In the genomic region with DNA sequence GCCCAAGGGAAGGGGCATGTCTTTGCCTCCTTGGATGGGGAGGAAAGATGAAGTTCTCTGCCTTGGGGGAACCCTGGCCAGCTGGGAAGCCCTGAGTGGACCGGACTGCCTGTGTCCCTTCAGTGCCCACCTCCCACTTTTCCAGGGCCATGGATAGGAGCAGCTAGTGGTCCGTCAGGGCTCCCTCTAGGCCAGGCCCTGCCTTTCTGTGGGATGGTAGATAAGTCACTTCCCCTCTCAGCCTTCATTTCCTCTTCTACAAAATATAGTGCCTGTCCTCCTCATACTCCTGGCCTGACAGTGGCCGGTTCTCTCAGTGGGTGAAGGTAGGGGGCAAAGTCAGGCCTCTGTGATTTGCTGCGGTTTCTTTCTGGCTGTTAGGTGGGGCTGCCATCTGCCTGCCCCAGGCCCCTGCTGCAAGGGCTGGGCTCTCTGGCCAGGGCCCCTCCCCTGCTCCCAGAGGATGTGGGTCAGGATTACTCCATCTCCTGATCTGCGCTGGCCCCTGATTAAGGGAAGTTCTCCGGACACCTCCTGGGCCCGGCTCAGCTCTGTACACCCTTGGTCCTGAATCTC, we compare ENCODE assay signal across 8 cellular contexts. TPM values are rescaled to one million over a fixed set of nuclear protein-coding genes. Genes with fewer than 3 reads are reported as not detected.
DNase-seq lines count a peak whose midpoint lies in the region; ATAC-seq and TF ChIP-seq lines count a peak whose summit lies in the region.

No MANE protein-coding gene starts in this region.

- ATAC-seq in CD8-positive, alpha-beta T cell: no peak
- ATAC-seq in activated CD4-positive, CD25-positive, alpha-beta regulatory T cell treated with anti-CD3 and anti-CD28 coated beads, Interleukin-2, amount 50 U/mL, for 24 hours: no peak

- H3K4me1 ChIP-seq in CD8-positive, alpha-beta T cell (ENCODE audit: insufficient read depth, low read length): peaks cover 73% of the 10 kb centered on the region
- peaks cover 15% of the 10 kb centered on the region for H3K4me1 ChIP-seq in MM.1S (ENCODE audit: low read length)
- H3K4me1 ChIP-seq in stomach smooth muscle (ENCODE audit: control insufficient read depth, insufficient read depth, low read length): peaks cover 58% of the 10 kb centered on the region

- intact Hi-C loops in CD8-positive, alpha-beta T cell (cut with DNase I, micrococcal nuclease): loop anchor here (5.0 kb wide), 3 partner anchors 144 to 444 kb away; partner anchors contain the start of genes CLPX (in 1 of the 2), PARP16 (in 1 of the 2) and SPG21 (in 1 of the 2)

- H3K27me3 ChIP-seq in CD8-positive, alpha-beta T cell (ENCODE audit: insufficient read depth, low read length): no peaks in the 10 kb centered on the region
- H3K27me3 ChIP-seq in MM.1S (replicated peaks; ENCODE audit: insufficient read depth, low read length) (no peaks in the 10 kb centered on the region), stomach smooth muscle (ENCODE audit: control insufficient read depth in 1 of 2, insufficient read depth in 2 of 2, low read length in 2 of 2) (no peaks in the 10 kb centered on the region)

- no peaks in the 10 kb centered on the region for H3K27me3 Mint-ChIP-seq in CD8-positive, alpha-beta T cell (ENCODE audit: low read depth)
- H3K27me3 Mint-ChIP-seq in immature natural killer cell (ENCODE audit: low read depth in 3 of 3): peaks cover 6 to 12% (median 8%) of the 10 kb centered on the region in 3 donors

- no peaks in the 10 kb centered on the region; the same call in 1 of the 2 replicates for H4K20me1 ChIP-seq in MM.1S (ENCODE audit: insufficient read depth, low read length)

- H3K4me2 ChIP-seq in MM.1S (ENCODE audit: low read depth, low read length): peak overlapping the region; percentile 99

- no peaks in the 10 kb centered on the region for H3K9me3 Mint-ChIP-seq in CD8-positive, alpha-beta T cell
- H3K9me3 Mint-ChIP-seq in immature natural killer cell: no peaks in the 10 kb centered on the region

- no peak for DNase-seq in CD8-positive, alpha-beta T cell
- DNase-seq in MM.1S (no peak), immature natural killer cell (peak in 1 of 3 donors; percentile 11), putamen (ENCODE audit: low spot score) (no peak), NCI-H1105 (lab: John Stamatoyannopoulos, UW) (no peak)

- H3K4me3 Mint-ChIP-seq in CD8-positive, alpha-beta T cell: peak overlapping the region; percentile 95
- H3K4me3 Mint-ChIP-seq in immature natural killer cell: peak overlapping the region; percentile 91 to 99 (median 94)

- no peaks in the 10 kb centered on the region for H3K9me3 ChIP-seq in CD8-positive, alpha-beta T cell (ENCODE audit: low read length)
- H3K9me3 ChIP-seq in MM.1S (replicated peaks; ENCODE audit: insufficient read depth, low read length): no peaks in the 10 kb centered on the region
- H3K9me3 ChIP-seq in stomach smooth muscle (ENCODE audit: control insufficient read depth in 2 of 2, low read length in 2 of 2): no peaks in the 10 kb centered on the region

- peaks cover 13% of the 10 kb centered on the region for H3K36me3 Mint-ChIP-seq in CD8-positive, alpha-beta T cell
- H3K36me3 Mint-ChIP-seq in immature natural killer cell: peaks cover 0 to 2% (median 1%) of the 10 kb centered on the region in 3 donors

- H3K27ac Mint-ChIP-seq in CD8-positive, alpha-beta T cell: peak overlapping the region; percentile 93
- H3K27ac Mint-ChIP-seq in immature natural killer cell: peak overlapping the region; percentile 85 to 99 (median 94)

- no peaks in the 10 kb centered on the region for H3K9me2 ChIP-seq in MM.1S (replicated peaks; ENCODE audit: insufficient read depth, low read length)

- H3K4me3 ChIP-seq in CD8-positive, alpha-beta T cell (ENCODE audit: low read depth, low read length): peak overlapping the region; percentile 65
- peak overlapping the region; percentile 96 for H3K4me3 ChIP-seq in MM.1S (ENCODE audit: low read length)
- H3K4me3 ChIP-seq in stomach smooth muscle (ENCODE audit: low read length in 2 of 2): peak overlapping the region; percentile 96 to 97

- H3F3A ChIP-seq in MM.1S (ENCODE audit: insufficient read depth, low read length): peaks cover 10% of the 10 kb centered on the region; the same call in 1 of the 2 replicates

- peak overlapping the region; percentile 88 for H3K9ac ChIP-seq in MM.1S (ENCODE audit: low read length)
- peak overlapping the region; percentile 90 to 97 for H3K9ac ChIP-seq in stomach smooth muscle (ENCODE audit: low read length in 2 of 2)

- H3K79me2 ChIP-seq in MM.1S (ENCODE audit: low read length): peaks cover 63% of the 10 kb centered on the region

- CTCF ChIA-PET in CD8-positive, alpha-beta T cell (lab: Charles Lee): interaction anchor here (0.9 to 1.7 kb wide), 5 partner anchors 9 to 68 kb away, joined by 3 to 6 read pairs (median 3); partner anchors contain the start of gene ANKDD1A

- peak overlapping the region; percentile 22 for H3K27ac ChIP-seq in CD8-positive, alpha-beta T cell (ENCODE audit: low read depth, low read length)
- peak overlapping the region; percentile 39; the same call in 1 of the 2 replicates for H3K27ac ChIP-seq in MM.1S (ENCODE audit: low read length)
- H3K27ac ChIP-seq in angular gyrus (ENCODE audit: low read depth, low read length): peak overlapping the region; percentile 88
- peak overlapping the region; percentile 84 for H3K27ac ChIP-seq in stomach smooth muscle (ENCODE audit: low read length)

- no peak for TF ChIP-seq CTCF in CD8-positive, alpha-beta T cell (IDR thresholded peaks at IDR 0.05)
- no peak for TF ChIP-seq CTCF in MM.1S (IDR thresholded peaks at IDR 0.05; ENCODE audit: low read length)

- no peaks in the 10 kb centered on the region for H3K36me3 ChIP-seq in CD8-positive, alpha-beta T cell (ENCODE audit: insufficient read depth, low read length)
- H3K36me3 ChIP-seq in MM.1S (replicated peaks; ENCODE audit: insufficient read depth, low read length) (no peaks in the 10 kb centered on the region), stomach smooth muscle (ENCODE audit: control insufficient read depth in 2 of 2, insufficient read depth in 2 of 2, low read length in 2 of 2) (peaks cover 0 to under 1% of the 10 kb centered on the region in 2 donors)

- POLR2A ChIA-PET in CD8-positive, alpha-beta T cell (lab: Charles Lee): interaction anchor here (0.5 to 5.1 kb wide), 3 partner anchors 15 to 51 kb away, joined by 3 to 26 read pairs (median 6); no protein-coding TSS in a partner anchor

- H3K4me1 Mint-ChIP-seq in CD8-positive, alpha-beta T cell (ENCODE audit: low read depth): peaks cover 83% of the 10 kb centered on the region
- peaks cover 83 to 92% of the 10 kb centered on the region in 2 donors for H3K4me1 Mint-ChIP-seq in immature natural killer cell

- 0 out of 2 replicates have a peak overlapping the region, but pooled peaks have one; percentile 10 for H2AFZ ChIP-seq in MM.1S (ENCODE audit: low read length)

RNA-seq across cellular contexts. Expression of gene PLEKHO2, which starts 1.4 kb away (rescaled TPM):
- 1 to 10 TPM; 7.9 to 8.2 TPM for total RNA-seq in CD8-positive, alpha-beta T cell
- 100 to 1,000 TPM in 1 of 3 donors, 10 to 100 TPM in 2; 37.1 to 104 (median 49.3) TPM for polyA plus RNA-seq in immature natural killer cell

RNA-seq across cellular contexts. Expression of gene PIF1, which starts 17.6 kb away (rescaled TPM):
- under 1 TPM; 0.50 to 0.76 TPM for total RNA-seq in CD8-positive, alpha-beta T cell
- 1 to 10 TPM; 1.1 to 2.5 (median 2.1) TPM for polyA plus RNA-seq in immature natural killer cell

Comparison
In these comparisons a context has a peak if more than half of its experiments do, and no peak if none do; other contexts are left out.
1. H3K27ac ChIP-seq: peak in every context shown above with its lines; median percentile 88 in angular gyrus; 84 in stomach smooth muscle; 39 in MM.1S; 22 in CD8-positive, alpha-beta T cell.